3 cellular contexts compared by ENCODE assay signal in the genomic region with DNA sequence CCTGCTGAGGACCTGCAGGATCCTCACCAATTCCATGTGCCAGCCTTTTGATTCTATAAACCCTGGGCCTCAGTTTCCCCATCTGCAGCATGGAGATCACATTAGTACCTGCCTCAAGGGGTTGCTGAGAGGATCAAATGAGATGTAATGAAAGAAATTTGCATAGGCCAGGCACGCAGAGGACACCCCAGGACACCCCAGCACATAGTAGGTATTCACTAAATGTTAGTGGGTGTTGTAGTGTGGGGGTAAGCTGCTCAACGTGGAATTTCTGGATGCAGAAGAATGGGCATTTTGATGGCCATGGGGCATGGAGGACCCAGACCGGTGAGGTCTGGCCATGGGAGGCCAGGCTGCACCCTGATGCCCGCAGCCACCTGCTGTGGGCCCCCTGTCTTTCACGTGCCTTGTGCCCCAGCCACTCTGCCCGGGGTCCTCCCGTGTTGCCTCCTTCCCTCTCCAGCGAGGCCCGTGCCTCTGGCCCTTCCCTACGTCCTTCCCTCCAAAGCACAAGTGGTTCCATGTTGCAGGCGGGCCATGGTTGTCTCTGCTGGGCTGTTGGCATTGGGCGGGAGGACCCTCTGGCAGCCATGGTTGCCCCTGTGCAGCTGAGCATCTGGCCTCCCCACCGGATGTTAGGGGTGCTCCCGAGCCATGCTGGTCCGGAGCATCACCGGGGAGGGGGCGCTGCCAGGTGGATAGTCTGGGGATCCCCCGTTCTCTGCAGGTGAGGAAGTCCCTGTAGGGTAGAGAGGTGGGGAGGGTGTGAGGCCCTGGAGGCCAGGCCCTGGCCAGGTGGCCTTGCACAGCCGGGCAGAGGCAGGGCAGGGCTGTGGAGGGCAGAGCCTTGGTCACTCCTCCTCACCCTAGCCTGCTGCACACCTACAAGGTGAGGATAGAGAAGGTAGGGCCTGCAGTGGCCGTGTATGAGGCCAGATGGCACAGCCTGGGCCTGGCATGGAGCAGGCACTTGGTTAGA.
TF ChIP-seq lines count a peak whose summit lies in the region.

No MANE protein-coding gene starts in this region.

TF ChIP-seq in SK-N-SH, 30 proteins besides CTCF, POLR2A, EP300 and RAD21 (continues in another document):
- TF ChIP-seq, protein P1, sequence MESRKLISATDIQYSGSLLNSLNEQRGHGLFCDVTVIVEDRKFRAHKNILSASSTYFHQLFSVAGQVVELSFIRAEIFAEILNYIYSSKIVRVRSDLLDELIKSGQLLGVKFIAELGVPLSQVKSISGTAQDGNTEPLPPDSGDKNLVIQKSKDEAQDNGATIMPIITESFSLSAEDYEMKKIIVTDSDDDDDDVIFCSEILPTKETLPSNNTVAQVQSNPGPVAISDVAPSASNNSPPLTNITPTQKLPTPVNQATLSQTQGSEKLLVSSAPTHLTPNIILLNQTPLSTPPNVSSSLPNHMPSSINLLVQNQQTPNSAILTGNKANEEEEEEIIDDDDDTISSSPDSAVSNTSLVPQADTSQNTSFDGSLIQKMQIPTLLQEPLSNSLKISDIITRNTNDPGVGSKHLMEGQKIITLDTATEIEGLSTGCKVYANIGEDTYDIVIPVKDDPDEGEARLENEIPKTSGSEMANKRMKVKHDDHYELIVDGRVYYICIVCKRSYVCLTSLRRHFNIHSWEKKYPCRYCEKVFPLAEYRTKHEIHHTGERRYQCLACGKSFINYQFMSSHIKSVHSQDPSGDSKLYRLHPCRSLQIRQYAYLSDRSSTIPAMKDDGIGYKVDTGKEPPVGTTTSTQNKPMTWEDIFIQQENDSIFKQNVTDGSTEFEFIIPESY (IDR thresholded peaks at IDR 0.05; ENCODE audit: borderline replicate concordance, low read depth), result no peak
- TF ChIP-seq EZH2phosphoT487 (IDR thresholded peaks at IDR 0.05; ENCODE audit: borderline replicate concordance, low read depth), result no peak
- no peak for TF ChIP-seq JUND (IDR thresholded peaks at IDR 0.05)
- no peak for TF ChIP-seq RFX5 (IDR thresholded peaks at IDR 0.05; ENCODE audit: low read length)
- TF ChIP-seq FOSL2 (IDR thresholded peaks at IDR 0.05; ENCODE audit: borderline replicate concordance, low read depth), result no peak
- TF ChIP-seq, protein P2, sequence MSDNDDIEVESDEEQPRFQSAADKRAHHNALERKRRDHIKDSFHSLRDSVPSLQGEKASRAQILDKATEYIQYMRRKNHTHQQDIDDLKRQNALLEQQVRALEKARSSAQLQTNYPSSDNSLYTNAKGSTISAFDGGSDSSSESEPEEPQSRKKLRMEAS (IDR thresholded peaks at IDR 0.05; ENCODE audit: low read depth), result no peak
- no peak for TF ChIP-seq SMC3 (IDR thresholded peaks at IDR 0.05; ENCODE audit: low read depth, low read length)
- TF ChIP-seq MEF2A (IDR thresholded peaks at IDR 0.05; ENCODE audit: borderline replicate concordance, low read depth), result no peak
- no peak for TF ChIP-seq YY1 (IDR thresholded peaks at IDR 0.05; ENCODE audit: low read depth)
- TF ChIP-seq SIN3A (IDR thresholded peaks at IDR 0.05; ENCODE audit: borderline replicate concordance, low read depth, low read length), result no peak
- TF ChIP-seq NFIC (IDR thresholded peaks at IDR 0.05; ENCODE audit: borderline replicate concordance), result no peak
- TF ChIP-seq FOXM1 (IDR thresholded peaks at IDR 0.05; ENCODE audit: low read depth), result no peak
- TF ChIP-seq TCF12 (IDR thresholded peaks at IDR 0.05), result no peak
- TF ChIP-seq, protein P3, sequence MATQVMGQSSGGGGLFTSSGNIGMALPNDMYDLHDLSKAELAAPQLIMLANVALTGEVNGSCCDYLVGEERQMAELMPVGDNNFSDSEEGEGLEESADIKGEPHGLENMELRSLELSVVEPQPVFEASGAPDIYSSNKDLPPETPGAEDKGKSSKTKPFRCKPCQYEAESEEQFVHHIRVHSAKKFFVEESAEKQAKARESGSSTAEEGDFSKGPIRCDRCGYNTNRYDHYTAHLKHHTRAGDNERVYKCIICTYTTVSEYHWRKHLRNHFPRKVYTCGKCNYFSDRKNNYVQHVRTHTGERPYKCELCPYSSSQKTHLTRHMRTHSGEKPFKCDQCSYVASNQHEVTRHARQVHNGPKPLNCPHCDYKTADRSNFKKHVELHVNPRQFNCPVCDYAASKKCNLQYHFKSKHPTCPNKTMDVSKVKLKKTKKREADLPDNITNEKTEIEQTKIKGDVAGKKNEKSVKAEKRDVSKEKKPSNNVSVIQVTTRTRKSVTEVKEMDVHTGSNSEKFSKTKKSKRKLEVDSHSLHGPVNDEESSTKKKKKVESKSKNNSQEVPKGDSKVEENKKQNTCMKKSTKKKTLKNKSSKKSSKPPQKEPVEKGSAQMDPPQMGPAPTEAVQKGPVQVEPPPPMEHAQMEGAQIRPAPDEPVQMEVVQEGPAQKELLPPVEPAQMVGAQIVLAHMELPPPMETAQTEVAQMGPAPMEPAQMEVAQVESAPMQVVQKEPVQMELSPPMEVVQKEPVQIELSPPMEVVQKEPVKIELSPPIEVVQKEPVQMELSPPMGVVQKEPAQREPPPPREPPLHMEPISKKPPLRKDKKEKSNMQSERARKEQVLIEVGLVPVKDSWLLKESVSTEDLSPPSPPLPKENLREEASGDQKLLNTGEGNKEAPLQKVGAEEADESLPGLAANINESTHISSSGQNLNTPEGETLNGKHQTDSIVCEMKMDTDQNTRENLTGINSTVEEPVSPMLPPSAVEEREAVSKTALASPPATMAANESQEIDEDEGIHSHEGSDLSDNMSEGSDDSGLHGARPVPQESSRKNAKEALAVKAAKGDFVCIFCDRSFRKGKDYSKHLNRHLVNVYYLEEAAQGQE (IDR thresholded peaks at IDR 0.05; ENCODE audit: low read depth, low read length), result no peak
- no peak for TF ChIP-seq NRF1 (IDR thresholded peaks at IDR 0.05; ENCODE audit: low read depth, low read length)

TF ChIP-seq in SK-N-SH treated with all-trans-retinoic acid at 6 μM for 48 hours, 23 proteins besides CTCF, POLR2A, EP300 and RAD21:
- no peak for TF ChIP-seq ZFP3 (CRISPR knock-in tag; IDR thresholded peaks at IDR 0.05)
- TF ChIP-seq, protein P4, sequence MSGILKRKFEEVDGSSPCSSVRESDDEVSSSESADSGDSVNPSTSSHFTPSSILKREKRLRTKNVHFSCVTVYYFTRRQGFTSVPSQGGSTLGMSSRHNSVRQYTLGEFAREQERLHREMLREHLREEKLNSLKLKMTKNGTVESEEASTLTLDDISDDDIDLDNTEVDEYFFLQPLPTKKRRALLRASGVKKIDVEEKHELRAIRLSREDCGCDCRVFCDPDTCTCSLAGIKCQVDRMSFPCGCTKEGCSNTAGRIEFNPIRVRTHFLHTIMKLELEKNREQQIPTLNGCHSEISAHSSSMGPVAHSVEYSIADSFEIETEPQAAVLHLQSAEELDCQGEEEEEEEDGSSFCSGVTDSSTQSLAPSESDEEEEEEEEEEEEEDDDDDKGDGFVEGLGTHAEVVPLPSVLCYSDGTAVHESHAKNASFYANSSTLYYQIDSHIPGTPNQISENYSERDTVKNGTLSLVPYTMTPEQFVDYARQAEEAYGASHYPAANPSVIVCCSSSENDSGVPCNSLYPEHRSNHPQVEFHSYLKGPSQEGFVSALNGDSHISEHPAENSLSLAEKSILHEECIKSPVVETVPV (CRISPR knock-in tag; IDR thresholded peaks at IDR 0.05), result no peak
- TF ChIP-seq, protein P5, sequence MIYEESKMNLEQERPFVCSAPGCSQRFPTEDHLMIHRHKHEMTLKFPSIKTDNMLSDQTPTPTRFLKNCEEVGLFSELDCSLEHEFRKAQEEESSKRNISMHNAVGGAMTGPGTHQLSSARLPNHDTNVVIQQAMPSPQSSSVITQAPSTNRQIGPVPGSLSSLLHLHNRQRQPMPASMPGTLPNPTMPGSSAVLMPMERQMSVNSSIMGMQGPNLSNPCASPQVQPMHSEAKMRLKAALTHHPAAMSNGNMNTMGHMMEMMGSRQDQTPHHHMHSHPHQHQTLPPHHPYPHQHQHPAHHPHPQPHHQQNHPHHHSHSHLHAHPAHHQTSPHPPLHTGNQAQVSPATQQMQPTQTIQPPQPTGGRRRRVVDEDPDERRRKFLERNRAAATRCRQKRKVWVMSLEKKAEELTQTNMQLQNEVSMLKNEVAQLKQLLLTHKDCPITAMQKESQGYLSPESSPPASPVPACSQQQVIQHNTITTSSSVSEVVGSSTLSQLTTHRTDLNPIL (CRISPR knock-in tag; IDR thresholded peaks at IDR 0.05; ENCODE audit: low read depth), result no peak
- no peak for TF ChIP-seq PPARA (CRISPR knock-in tag; IDR thresholded peaks at IDR 0.05; ENCODE audit: borderline replicate concordance)
- TF ChIP-seq ESRRG (CRISPR knock-in tag; IDR thresholded peaks at IDR 0.05), result no peak
- TF ChIP-seq, protein P6, sequence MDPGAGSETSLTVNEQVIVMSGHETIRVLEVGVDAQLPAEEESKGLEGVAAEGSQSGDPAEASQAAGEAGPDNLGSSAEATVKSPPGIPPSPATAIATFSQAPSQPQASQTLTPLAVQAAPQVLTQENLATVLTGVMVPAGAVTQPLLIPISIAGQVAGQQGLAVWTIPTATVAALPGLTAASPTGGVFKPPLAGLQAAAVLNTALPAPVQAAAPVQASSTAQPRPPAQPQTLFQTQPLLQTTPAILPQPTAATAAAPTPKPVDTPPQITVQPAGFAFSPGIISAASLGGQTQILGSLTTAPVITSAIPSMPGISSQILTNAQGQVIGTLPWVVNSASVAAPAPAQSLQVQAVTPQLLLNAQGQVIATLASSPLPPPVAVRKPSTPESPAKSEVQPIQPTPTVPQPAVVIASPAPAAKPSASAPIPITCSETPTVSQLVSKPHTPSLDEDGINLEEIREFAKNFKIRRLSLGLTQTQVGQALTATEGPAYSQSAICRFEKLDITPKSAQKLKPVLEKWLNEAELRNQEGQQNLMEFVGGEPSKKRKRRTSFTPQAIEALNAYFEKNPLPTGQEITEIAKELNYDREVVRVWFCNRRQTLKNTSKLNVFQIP (CRISPR knock-in tag; IDR thresholded peaks at IDR 0.05; ENCODE audit: borderline replicate concordance, low read depth), result no peak
- TF ChIP-seq BACH2 (CRISPR knock-in tag; IDR thresholded peaks at IDR 0.05; ENCODE audit: borderline replicate concordance), result no peak
- TF ChIP-seq ZNF565 (CRISPR knock-in tag; conservative IDR thresholded peaks at IDR 0.05; ENCODE audit: low read depth), result no peak
- no peak for TF ChIP-seq TOX (CRISPR knock-in tag; IDR thresholded peaks at IDR 0.05; ENCODE audit: borderline replicate concordance)
- no peak for TF ChIP-seq TCF4 (CRISPR knock-in tag; IDR thresholded peaks at IDR 0.05; ENCODE audit: borderline replicate concordance)
- TF ChIP-seq ZNF8 (CRISPR knock-in tag; IDR thresholded peaks at IDR 0.05), result no peak
- no peak for TF ChIP-seq RARB (CRISPR knock-in tag; IDR thresholded peaks at IDR 0.05)

TF ChIP-seq in HepG2, 621 proteins besides CTCF, POLR2A, EP300 and RAD21:
- TF ChIP-seq HNRNPL (IDR thresholded peaks at IDR 0.05; ENCODE audit: low read depth, low read length) (0 out of 2 replicates have a peak, but pooled peaks have one; percentile 16), NFKBIZ (CRISPR knock-in tag; IDR thresholded peaks at IDR 0.05) (no peak), ZKSCAN1 (IDR thresholded peaks at IDR 0.05; ENCODE audit: low read length) (peak; percentile 83), POLR2G (IDR thresholded peaks at IDR 0.05; ENCODE audit: low read depth, low read length) (peak; percentile 41; the same call in 1 of the 2 replicates), AGO2 (optimal IDR thresholded peaks at IDR 0.05; ENCODE audit: low read depth, low read length) (peak; percentile 78), RBFOX2 (IDR thresholded peaks at IDR 0.05; ENCODE audit: low read depth, low read length) (0 out of 2 replicates have a peak, but pooled peaks have one; percentile 39), ZNF138 (CRISPR knock-in tag; IDR thresholded peaks at IDR 0.05; ENCODE audit: low read depth) (no peak), ZNF235 (CRISPR knock-in tag; IDR thresholded peaks at IDR 0.05; ENCODE audit: borderline replicate concordance) (no peak)
- TF ChIP-seq, protein P7, sequence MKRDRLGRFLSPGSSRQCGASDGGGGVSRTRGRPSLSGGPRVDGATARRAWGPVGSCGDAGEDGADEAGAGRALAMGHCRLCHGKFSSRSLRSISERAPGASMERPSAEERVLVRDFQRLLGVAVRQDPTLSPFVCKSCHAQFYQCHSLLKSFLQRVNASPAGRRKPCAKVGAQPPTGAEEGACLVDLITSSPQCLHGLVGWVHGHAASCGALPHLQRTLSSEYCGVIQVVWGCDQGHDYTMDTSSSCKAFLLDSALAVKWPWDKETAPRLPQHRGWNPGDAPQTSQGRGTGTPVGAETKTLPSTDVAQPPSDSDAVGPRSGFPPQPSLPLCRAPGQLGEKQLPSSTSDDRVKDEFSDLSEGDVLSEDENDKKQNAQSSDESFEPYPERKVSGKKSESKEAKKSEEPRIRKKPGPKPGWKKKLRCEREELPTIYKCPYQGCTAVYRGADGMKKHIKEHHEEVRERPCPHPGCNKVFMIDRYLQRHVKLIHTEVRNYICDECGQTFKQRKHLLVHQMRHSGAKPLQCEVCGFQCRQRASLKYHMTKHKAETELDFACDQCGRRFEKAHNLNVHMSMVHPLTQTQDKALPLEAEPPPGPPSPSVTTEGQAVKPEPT (CRISPR knock-in tag; IDR thresholded peaks at IDR 0.05; ENCODE audit: low read depth), result no peak
- TF ChIP-seq, protein P8, sequence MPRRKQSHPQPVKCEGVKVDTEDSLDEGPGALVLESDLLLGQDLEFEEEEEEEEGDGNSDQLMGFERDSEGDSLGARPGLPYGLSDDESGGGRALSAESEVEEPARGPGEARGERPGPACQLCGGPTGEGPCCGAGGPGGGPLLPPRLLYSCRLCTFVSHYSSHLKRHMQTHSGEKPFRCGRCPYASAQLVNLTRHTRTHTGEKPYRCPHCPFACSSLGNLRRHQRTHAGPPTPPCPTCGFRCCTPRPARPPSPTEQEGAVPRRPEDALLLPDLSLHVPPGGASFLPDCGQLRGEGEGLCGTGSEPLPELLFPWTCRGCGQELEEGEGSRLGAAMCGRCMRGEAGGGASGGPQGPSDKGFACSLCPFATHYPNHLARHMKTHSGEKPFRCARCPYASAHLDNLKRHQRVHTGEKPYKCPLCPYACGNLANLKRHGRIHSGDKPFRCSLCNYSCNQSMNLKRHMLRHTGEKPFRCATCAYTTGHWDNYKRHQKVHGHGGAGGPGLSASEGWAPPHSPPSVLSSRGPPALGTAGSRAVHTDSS (CRISPR knock-in tag; conservative IDR thresholded peaks at IDR 0.05), result no peak
TF ChIP-seq in HepG2: peak in this region for 5.
